26 cellular contexts compared by ENCODE assay signal in the genomic region with DNA sequence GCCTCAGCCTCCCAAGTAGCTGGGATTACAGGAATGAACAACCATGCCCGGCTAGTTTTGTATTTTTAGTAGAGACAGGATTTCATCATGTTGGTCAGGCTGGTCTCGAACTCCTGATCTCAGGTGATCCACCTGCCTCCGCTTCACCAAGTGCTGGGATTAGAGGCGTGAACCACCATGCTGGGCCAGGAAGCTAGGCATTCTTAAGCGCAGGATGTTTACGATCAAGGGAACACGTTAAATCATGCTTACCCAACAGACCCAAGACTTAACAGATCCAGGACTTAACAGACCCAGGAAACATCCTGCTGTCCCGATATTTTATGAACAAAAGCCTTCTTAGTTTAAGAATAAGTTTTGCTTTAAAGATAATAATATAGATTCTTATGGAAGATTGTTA. TPM values are rescaled to one million over a fixed set of nuclear protein-coding genes. Genes with fewer than 3 reads are reported as not detected.
A peak's percentile ranks its signal among the peaks of the same experiment; 100 is the strongest.
DNase-seq lines count a peak whose midpoint lies in the region; ATAC-seq, FAIRE-seq and TF ChIP-seq lines count a peak whose summit lies in the region.
"Had no signal": no experiment of that assay in that cellular context is flagged by ENCODE, and none has a peak within 500 bp of the region (broad histone marks: within the 10 kb centered on the region; RNA-seq: fewer than 3 reads in every experiment).

No MANE protein-coding gene starts in this region.

- 0 out of 2 replicates have a peak, but pooled peaks cover 11% of the 10 kb centered on the region for H3K9me1 ChIP-seq in IMR-90 (ENCODE audit: insufficient read depth, low read length)

- no peak overlapping the region for H3K14ac ChIP-seq in IMR-90 (replicated peaks; ENCODE audit: low read depth, low read length)

- no peak overlapping the region for H2BK20ac ChIP-seq in IMR-90 (ENCODE audit: low read depth, low read length)

- ATAC-seq in IMR-90 (ENCODE audit: low read depth) (no peak), GM21825 (IDR thresholded peaks at IDR 0.05; ENCODE audit: unreplicated experiment) (no peak), GM19395 (IDR thresholded peaks at IDR 0.05; ENCODE audit: unreplicated experiment) (no peak)
- ATAC-seq: HCT116 had no signal

- H3K27ac ChIP-seq in ACC112 (ENCODE audit: low read depth, low read length) (peak overlapping the region; percentile 38), IMR-90 (ENCODE audit: insufficient read depth, low read length) (no peak overlapping the region), esophagus muscularis mucosa (replicated peaks in 1 of 4) (peak overlapping the region; percentile 79 to 89 (median 86))
- H3K27ac ChIP-seq: brain microvascular endothelial cell, neural progenitor cell, parathyroid adenoma had no signal

- H2BK15ac ChIP-seq in IMR-90 (ENCODE audit: low read depth, low read length) = no peak overlapping the region

- CTCF ChIA-PET in IMR-90 (lab: Yijun Ruan, JAX) = no interaction called here

- H3K4me2 ChIP-seq in IMR-90 (ENCODE audit: low read depth, low read length) = no peak overlapping the region
- H3K4me2 ChIP-seq: neural progenitor cell had no signal

- no peak for TF ChIP-seq RAD21 in IMR-90 (IDR thresholded peaks at IDR 0.05; ENCODE audit: low read length)

- no peak for DNase-seq in IMR-90
- no peak for DNase-seq in esophagus muscularis mucosa (ENCODE audit: extremely low spot score)
- DNase-seq in stimulated activated CD8-positive, alpha-beta memory T cell treated with anti-CD3 and anti-CD28 coated beads, Interleukin-4, amount 100 ng/mL, for 48 hours = peak; percentile 9
- no peak for DNase-seq in NCI-H1092 (lab: John Stamatoyannopoulos, UW)
- DNase-seq in HTR-8/SVneo (ENCODE audit: insufficient read length, low spot score) = no peak
- DNase-seq: activated B cell treated with CpG ODN at 0.5 μM for 24 hours; activated CD4-positive, alpha-beta T cell treated with anti-CD3 and anti-CD28 coated beads, Interleukin-2, amount 10 ng/mL, durations not matched to agents 7 days and 5 days; activated naive CD4-positive, alpha-beta T cell treated with Interleukin-2 at 50 U/mL for 16 hours; brain microvascular endothelial cell; DMS53; NCI-H1048; NCI-H1694; NCI-H446 treated with DMSO at 0.1 percent for 48 hours; NCI-H82; retina; small intestine; stimulated activated naive CD4-positive, alpha-beta T cell; T-helper 1 cell had no signal

- H3K79me1 ChIP-seq in IMR-90 (ENCODE audit: low read depth in 1 of 2, low read length in 2 of 2) = peaks cover 0 to 3% of the 10 kb centered on the region in 2 experiments; a peak in 1 of 4 replicates

- no peak overlapping the region for H3K56ac ChIP-seq in IMR-90 (ENCODE audit: extremely low read depth, insufficient read depth, low read length)

- no peak overlapping the region for H3K9ac ChIP-seq in IMR-90 (ENCODE audit: low read depth, low read length)
- H3K9ac ChIP-seq: neural progenitor cell, parathyroid adenoma had no signal

- H3K36me3 ChIP-seq in ACC112 (ENCODE audit: insufficient read depth, low read length) = no peaks in the 10 kb centered on the region
- no peaks in the 10 kb centered on the region for H3K36me3 ChIP-seq in IMR-90 (ENCODE audit: control insufficient read depth, insufficient read depth, low read length)
- H3K36me3 ChIP-seq in esophagus muscularis mucosa = no peaks in the 10 kb centered on the region
- H3K36me3 ChIP-seq: adrenal gland had no signal

- H4K8ac ChIP-seq in IMR-90 (ENCODE audit: low read depth in 2 of 2, low read length in 2 of 2) = no peak overlapping the region

- FAIRE-seq in HTR-8/SVneo (lab: Jason Lieb, UNC) = no peak
- FAIRE-seq: small intestine had no signal

- intact Hi-C loops in IMR-90 (cut with micrococcal nuclease) = no loop called here
- intact Hi-C loops in esophagus muscularis mucosa (cut with DNase I) = no loop called here

- H3K18ac ChIP-seq in IMR-90 (ENCODE audit: low read depth, low read length) = no peak overlapping the region

- no peaks in the 10 kb centered on the region for H3K9me3 ChIP-seq in IMR-90 (ENCODE audit: control insufficient read depth, insufficient read depth, low read length)
- H3K9me3 ChIP-seq in esophagus muscularis mucosa = no peaks in the 10 kb centered on the region

- H3K23ac ChIP-seq in IMR-90 (ENCODE audit: low read depth, low read length) = no peak overlapping the region

- H3K4me3 ChIP-seq in ACC112 (ENCODE audit: low read depth, low read length) = no peak overlapping the region
- H3K4me3 ChIP-seq in IMR-90 (ENCODE audit: insufficient read depth, low read depth, low read length) = no peak overlapping the region
- no peak overlapping the region for H3K4me3 ChIP-seq in esophagus muscularis mucosa
- H3K4me3 ChIP-seq: adrenal gland, neural progenitor cell had no signal

- no peaks in the 10 kb centered on the region for H3K79me2 ChIP-seq in ACC112 (ENCODE audit: control insufficient read depth, insufficient read depth, low read length, unreplicated experiment)
- H3K79me2 ChIP-seq: parathyroid adenoma had no signal

- TF ChIP-seq POLR2A in IMR-90 (IDR thresholded peaks at IDR 0.05; ENCODE audit: low read depth, low read length) (no peak), esophagus muscularis mucosa (IDR thresholded peaks at IDR 0.05; ENCODE audit: low read depth) (no peak)

- no peak overlapping the region for H4K5ac ChIP-seq in IMR-90 (ENCODE audit: low read depth, low read length)

- in situ Hi-C loops in IMR-90 (cut with MboI; ENCODE audit: low sequenced_read_pairs) = no loop called here

- H3K4me1 ChIP-seq in ACC112 (ENCODE audit: control insufficient read depth, insufficient read depth, low read length, unreplicated experiment) (peaks cover 23% of the 10 kb centered on the region), IMR-90 (ENCODE audit: control insufficient read depth, insufficient read depth, low read length) (peaks cover 14% of the 10 kb centered on the region), esophagus muscularis mucosa (peaks cover 21 to 75% (median 62%) of the 10 kb centered on the region in 4 donors)
- H3K4me1 ChIP-seq: parathyroid adenoma had no signal

- no TSS peak for BruUV-seq in IMR-90 (replicated peaks; lab: Mats Ljungman, UMichigan)

- no peak overlapping the region for H2AK9ac ChIP-seq in IMR-90 (replicated peaks; ENCODE audit: low read depth, low read length, poor library complexity)

- H2AFZ ChIP-seq in ACC112 (ENCODE audit: low read length, unreplicated experiment) (no peak overlapping the region), IMR-90 (replicated peaks; ENCODE audit: low read length, poor library complexity) (no peak overlapping the region)
- H2AFZ ChIP-seq: neural progenitor cell, parathyroid adenoma had no signal

- H4K91ac ChIP-seq in IMR-90 (ENCODE audit: insufficient read depth, low read depth, low read length) = no peak overlapping the region; the same call in 1 of the 2 replicates

- no peak overlapping the region for H2BK120ac ChIP-seq in IMR-90 (ENCODE audit: low read depth, low read length)

- TF ChIP-seq CTCF in IMR-90 (conservative IDR thresholded peaks at IDR 0.05; ENCODE audit: low read depth, low read length) = no peak
- TF ChIP-seq CTCF in esophagus muscularis mucosa (IDR thresholded peaks at IDR 0.05) = no peak

- dilution Hi-C loops in IMR-90 (cut with HindIII; ENCODE audit: low sequenced_read_pairs, unreplicated experiment) = no loop called here

- POLR2A ChIA-PET in IMR-90 (lab: Charles Lee; ENCODE audit: unreplicated experiment) = no interaction called here

- no peak for TF ChIP-seq EP300 in esophagus muscularis mucosa (IDR thresholded peaks at IDR 0.05)

- no peak overlapping the region for H3K4ac ChIP-seq in IMR-90 (ENCODE audit: low read depth, low read length)

- no peak overlapping the region for H2BK5ac ChIP-seq in IMR-90 (ENCODE audit: low read depth, low read length, poor library complexity, severe bottlenecking)

- 80% methylated on average over 1 of the region's 8 CpGs; no CpG with 5 or more reads in 1 of the 2 experiments for WGBS in IMR-90 (ENCODE audit: extremely low coverage in 2 of 2, insufficient read length in 1 of 2), 2 experiments
- 81% methylated on average over 8 of the region's 8 CpGs for WGBS in esophagus muscularis mucosa

- H2AK5ac ChIP-seq in IMR-90 (ENCODE audit: low read depth, low read length) = 0 out of 2 replicates have a peak overlapping the region, but pooled peaks have one; percentile 30

- no peaks in the 10 kb centered on the region for H4K20me1 ChIP-seq in IMR-90 (ENCODE audit: insufficient read depth, low read length)

- no peaks in the 10 kb centered on the region for H3K27me3 ChIP-seq in ACC112 (ENCODE audit: insufficient read depth, low read length)
- H3K27me3 ChIP-seq in IMR-90 (ENCODE audit: control insufficient read depth, insufficient read depth, low read length) = no peaks in the 10 kb centered on the region; the same call in 1 of the 2 replicates
- no peaks in the 10 kb centered on the region for H3K27me3 ChIP-seq in esophagus muscularis mucosa
- H3K27me3 ChIP-seq: brain microvascular endothelial cell, neural progenitor cell had no signal

TF ChIP-seq in IMR-90, 13 proteins besides CTCF, POLR2A, EP300 and RAD21 (continues in another document):
- TF ChIP-seq RFX5 (IDR thresholded peaks at IDR 0.05; ENCODE audit: low read depth, low read length) (no peak), NFE2L2 (IDR thresholded peaks at IDR 0.05; ENCODE audit: low read depth, low read length) (no peak), SMC3 (IDR thresholded peaks at IDR 0.05; ENCODE audit: low read depth, low read length) (no peak), MXI1 (IDR thresholded peaks at IDR 0.05; ENCODE audit: borderline replicate concordance, low read depth, low read length) (no peak), CEBPB (IDR thresholded peaks at IDR 0.05; ENCODE audit: low read depth, low read length) (no peak)
- TF ChIP-seq, protein P1, sequence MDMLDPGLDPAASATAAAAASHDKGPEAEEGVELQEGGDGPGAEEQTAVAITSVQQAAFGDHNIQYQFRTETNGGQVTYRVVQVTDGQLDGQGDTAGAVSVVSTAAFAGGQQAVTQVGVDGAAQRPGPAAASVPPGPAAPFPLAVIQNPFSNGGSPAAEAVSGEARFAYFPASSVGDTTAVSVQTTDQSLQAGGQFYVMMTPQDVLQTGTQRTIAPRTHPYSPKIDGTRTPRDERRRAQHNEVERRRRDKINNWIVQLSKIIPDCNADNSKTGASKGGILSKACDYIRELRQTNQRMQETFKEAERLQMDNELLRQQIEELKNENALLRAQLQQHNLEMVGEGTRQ (IDR thresholded peaks at IDR 0.05; ENCODE audit: low read depth, low read length) = no peak

RNA-seq across cellular contexts. Expression of a gene that starts 9.1 kb away (rescaled TPM):
- total RNA-seq in IMR-90 (2012; rRNA removed) = 1.1 and 1.6 TPM in 2 replicates
- 2.4 and 2.6 TPM in 2 replicates for polyA plus RNA-seq in IMR-90 (2012; rRNA removed)
- 1.3 and 4.5 TPM in 2 replicates for polyA plus RNA-seq in IMR-90 (2012; cell fraction: cytosol; rRNA removed)
- 1.7 and 2.0 TPM in 2 replicates for polyA plus RNA-seq in IMR-90 (2012; cell fraction: nucleus; rRNA removed; ENCODE audit: low replicate concordance)
- 100 to 1,000 TPM; 107 to 217 (median 130) TPM for total RNA-seq in esophagus muscularis mucosa
- total RNA-seq: activated B cell treated with CpG ODN at 0.5 μM for 24 hours had no signal
- polyA plus RNA-seq: IgD-negative memory B cell had no signal

Comparison
In these comparisons a context has a peak if more than half of its experiments do, and no peak if none do; other contexts are left out.
1. RNA of a gene that starts 9.1 kb away (total RNA-seq): 107 to 217 TPM in esophagus muscularis mucosa; 1.1 to 1.6 TPM in IMR-90; every median in the first group is over 10 times any median in the second.